In genomic region chr7:130668258-130669050, GRCh38 we compare ENCODE assay signal across 8 cellular contexts. TPM values are rescaled to one million over a fixed set of nuclear protein-coding genes. Genes with fewer than 3 reads are reported as not detected.
DNase-seq lines count a peak whose midpoint lies in the region; ATAC-seq and TF ChIP-seq lines count a peak whose summit lies in the region.

Gene COPG2 (minus strand): TSS chr7:130668748. CDS start chr7:130668668, 80 bp downstream.

- ATAC-seq in GM19023 (IDR thresholded peaks at IDR 0.05; ENCODE audit: unreplicated experiment), result peak; percentile 97
- ATAC-seq in HG03175 (IDR thresholded peaks at IDR 0.05; ENCODE audit: unreplicated experiment), result peak; percentile 94

- DNase-seq in AML-193 (lab: John Stamatoyannopoulos, UW), result peak; percentile 66 to 71
- peak; percentile 81 for DNase-seq in NCI-H226
- DNase-seq in activated CD4-positive, alpha-beta T cell treated with anti-CD3 and anti-CD28 coated beads for 1 hour, result peak; percentile 54
- peak; percentile 93 for DNase-seq in cerebellum (ENCODE audit: low spot score)
- peak; percentile 23 for DNase-seq in kidney epithelial cell (ENCODE audit: low read depth)
- peak; percentile 89 for DNase-seq in stimulated activated CD4-positive, alpha-beta T cell treated with anti-CD3 and anti-CD28 coated beads, Interleukin-15, amount 100 ng/mL, for 24 hours

- H3K27me3 ChIP-seq in kidney epithelial cell (ENCODE audit: control insufficient read depth, insufficient read depth, low read length), result no peaks in the 10 kb centered on the region

- no peak for TF ChIP-seq CTCF in kidney epithelial cell (IDR thresholded peaks at IDR 0.05; ENCODE audit: insufficient read depth, low read length, poor library complexity, severe bottlenecking)

- H3K4me3 ChIP-seq in kidney epithelial cell (ENCODE audit: low read depth, low read length), result peak within 1 kb of the TSS; percentile 80

- H3K36me3 ChIP-seq in kidney epithelial cell (ENCODE audit: control insufficient read depth, insufficient read depth, low read length), result no peaks in the 10 kb centered on the region

RNA-seq across cellular contexts. Expression of gene COPG2, which starts in this region (rescaled TPM):
- total RNA-seq in cerebellum (43.5 TPM), kidney epithelial cell (37.9 and 44.0 TPM in 2 replicates)

Comparison
In these comparisons a context has a peak if more than half of its experiments do, and no peak if none do; other contexts are left out.
1. Peak in every context shown above with its lines: DNase-seq, ATAC-seq and H3K4me3 ChIP-seq.
2. DNase-seq: peak in every context shown above with its lines; median percentile 93 in cerebellum; 89 in stimulated activated CD4-positive, alpha-beta T cell treated with anti-CD3 and anti-CD28 coated beads, Interleukin-15, amount 100 ng/mL, for 24 hours; 81 in NCI-H226; 68 in AML-193; 54 in activated CD4-positive, alpha-beta T cell treated with anti-CD3 and anti-CD28 coated beads for 1 hour; 23 in kidney epithelial cell.